ENCODE assay signal across 17 cellular contexts in the genomic region with DNA sequence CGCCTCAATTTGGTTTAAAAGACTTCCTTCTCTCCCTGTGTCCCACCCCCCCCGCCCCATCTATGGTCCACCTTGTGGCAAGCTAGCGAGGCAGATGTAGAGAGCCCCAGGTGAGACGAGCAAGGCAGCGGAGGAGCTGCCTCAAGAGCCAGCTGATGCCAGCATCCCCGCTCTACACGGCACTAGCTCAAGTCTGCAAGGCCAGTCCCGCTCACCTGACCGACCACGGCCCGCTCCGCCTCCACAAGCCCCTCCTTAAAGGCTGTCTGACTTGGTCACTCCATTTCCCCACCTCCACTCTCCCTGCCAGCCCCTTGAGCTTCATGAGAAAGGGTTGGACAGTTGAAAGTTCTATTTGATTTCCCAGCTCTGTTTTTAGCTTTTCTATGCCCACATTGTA. TPM values are rescaled to one million over a fixed set of nuclear protein-coding genes. Genes with fewer than 3 reads are reported as not detected.
DNase-seq lines count a peak whose midpoint lies in the region; ATAC-seq and TF ChIP-seq lines count a peak whose summit lies in the region.
"Had no signal": no experiment of that assay in that cellular context is flagged by ENCODE, and none has a peak within 500 bp of the region (broad histone marks: within the 10 kb centered on the region; RNA-seq: fewer than 3 reads in every experiment).

No MANE protein-coding gene starts in this region.

- H3K4me3 ChIP-seq in GM23338 (no peak overlapping the region), mesendoderm (ENCODE audit: low read length) (no peak overlapping the region)
- H3K4me3 ChIP-seq: BLaER1, HAP-1 had no signal

- H3K56ac ChIP-seq in mesendoderm (ENCODE audit: low read length): no peak overlapping the region

- H2BK120ac ChIP-seq in mesendoderm (ENCODE audit: low read depth, low read length): no peak overlapping the region

- H4K20me1 ChIP-seq in GM23338 (replicated peaks; ENCODE audit: insufficient read depth): no peaks in the 10 kb centered on the region
- H4K20me1 ChIP-seq: BLaER1 had no signal

- peaks cover 4% of the 10 kb centered on the region for H3K27me3 Mint-ChIP-seq in GM23338 (ENCODE audit: insufficient read depth, low read depth, poor library complexity)
- H3K27me3 Mint-ChIP-seq in WTC11 (ENCODE audit: low read depth): no peaks in the 10 kb centered on the region; the same call in 1 of the 2 replicates
- H3K27me3 Mint-ChIP-seq in type B pancreatic cell: peaks cover 39% of the 10 kb centered on the region

- H3K36me3 Mint-ChIP-seq in GM23338 (ENCODE audit: low read depth) (no peaks in the 10 kb centered on the region), WTC11 (no peaks in the 10 kb centered on the region), type B pancreatic cell (no peaks in the 10 kb centered on the region)
- H3K36me3 Mint-ChIP-seq: CD14-positive monocyte; CD8-positive, alpha-beta T cell had no signal

- no peaks in the 10 kb centered on the region for H3F3A ChIP-seq in GM23338 (replicated peaks; ENCODE audit: low read depth)

- no peak overlapping the region for H3K18ac ChIP-seq in mesendoderm (ENCODE audit: low read length)

- peak; percentile 55; the same call in 2 of the 3 replicates for ATAC-seq in GM23338
- ATAC-seq in WTC11: peak; percentile 75
- ATAC-seq: CD8-positive, alpha-beta T cell had no signal

- no peak overlapping the region for H3K27ac Mint-ChIP-seq in GM23338
- no peak overlapping the region for H3K27ac Mint-ChIP-seq in WTC11
- H3K27ac Mint-ChIP-seq in type B pancreatic cell: no peak overlapping the region
- H3K27ac Mint-ChIP-seq: CD14-positive monocyte; CD8-positive, alpha-beta T cell had no signal

- H3K4me1 Mint-ChIP-seq in GM23338 (no peaks in the 10 kb centered on the region), WTC11 (peaks cover 7% of the 10 kb centered on the region), type B pancreatic cell (ENCODE audit: unreplicated experiment) (no peaks in the 10 kb centered on the region)
- H3K4me1 Mint-ChIP-seq: CD14-positive monocyte had no signal

- H2BK5ac ChIP-seq in mesendoderm (ENCODE audit: low read length): no peak overlapping the region

- WGBS in mesendoderm (ENCODE audit: extremely low coverage, insufficient coverage, low lambda C conversion rate): no CpG with 5 or more reads among the region's 12 CpGs

- peak overlapping the region; percentile 66 for H3K23ac ChIP-seq in mesendoderm (ENCODE audit: low read length)

- H4K8ac ChIP-seq in mesendoderm (ENCODE audit: low read depth, low read length): no peak overlapping the region

- no peak overlapping the region for H2AK5ac ChIP-seq in mesendoderm (ENCODE audit: low read length)

- TF ChIP-seq CTCF in GM23338 (conservative IDR thresholded peaks at IDR 0.05; ENCODE audit: low read depth in 2 of 2) (no peak), WTC11 (IDR thresholded peaks at IDR 0.05) (no peak), type B pancreatic cell (conservative IDR thresholded peaks at IDR 0.05) (no peak)

- H3K79me2 ChIP-seq in GM23338 (replicated peaks; ENCODE audit: insufficient read depth): no peaks in the 10 kb centered on the region
- H3K79me2 ChIP-seq in mesendoderm (ENCODE audit: control insufficient read depth, insufficient read depth, low read length): no peaks in the 10 kb centered on the region

- no peaks in the 10 kb centered on the region for H3K27me3 ChIP-seq in GM23338 (ENCODE audit: insufficient read depth)
- no peaks in the 10 kb centered on the region for H3K27me3 ChIP-seq in mesendoderm (ENCODE audit: insufficient read depth, low read length, poor library complexity)
- H3K27me3 ChIP-seq: BLaER1 had no signal

- H2BK15ac ChIP-seq in mesendoderm (replicated peaks; ENCODE audit: low read depth): no peak overlapping the region

- H3K9me2 ChIP-seq in GM23338 (ENCODE audit: insufficient read depth): no peaks in the 10 kb centered on the region

- H3K4me1 ChIP-seq in GM23338 (ENCODE audit: insufficient read depth): 0 out of 2 replicates have a peak, but pooled peaks cover 5% of the 10 kb centered on the region
- H3K4me1 ChIP-seq in mesendoderm (ENCODE audit: control insufficient read depth, low read depth, low read length): no peaks in the 10 kb centered on the region
- H3K4me1 ChIP-seq: HAP-1 had no signal

- H3K9ac ChIP-seq in mesendoderm (ENCODE audit: low read length): no peak overlapping the region
- H3K9ac ChIP-seq: BLaER1 had no signal

- H3K4me2 ChIP-seq in GM23338 (no peak overlapping the region), mesendoderm (ENCODE audit: low read length) (no peak overlapping the region)
- H3K4me2 ChIP-seq: BLaER1 had no signal

- H3K36me3 ChIP-seq in GM23338 (ENCODE audit: insufficient read depth) (no peaks in the 10 kb centered on the region), mesendoderm (ENCODE audit: control insufficient read depth, insufficient read depth, low read length) (no peaks in the 10 kb centered on the region)
- H3K36me3 ChIP-seq: BLaER1, HAP-1 had no signal

- H3K27ac ChIP-seq in GM23338 (ENCODE audit: low read depth): no peak overlapping the region
- no peak overlapping the region for H3K27ac ChIP-seq in mesendoderm (ENCODE audit: low read depth, low read length)
- H3K27ac ChIP-seq: BLaER1, HL-60 had no signal

- no peak overlapping the region for H3K4ac ChIP-seq in mesendoderm (ENCODE audit: low read depth, low read length)

- no peaks in the 10 kb centered on the region for H3K79me1 ChIP-seq in mesendoderm (ENCODE audit: low read length)

- no peak overlapping the region for H4K5ac ChIP-seq in mesendoderm (ENCODE audit: low read length)

- DNase-seq in GM23338 (ENCODE audit: low spot score) (no peak), WTC11 (ENCODE audit: low spot score) (peak; percentile 25), mesendoderm (no peak), type B pancreatic cell (ENCODE audit: extremely low spot score, unreplicated experiment) (peak; percentile 43), NCI-H1048 (lab: John Stamatoyannopoulos, UW) (no peak), NCI-H2081 (lab: John Stamatoyannopoulos, UW) (no peak), cerebellar cortex (ENCODE audit: low spot score) (no peak)
- DNase-seq: 8988T; Calu3; CD8-positive, alpha-beta T cell; DMS79 treated with DMSO at 0.1 percent for 48 hours; GF-D8; GOT3 had no signal

- CTCF ChIA-PET in WTC11 (lab: Charles Lee): interaction anchor here (0.8 to 1.5 kb wide), 4 partner anchors 10 to 73 kb away, joined by 3 to 5 read pairs (median 4); no protein-coding TSS in a partner anchor

- peak overlapping the region; percentile 87 for H2AFZ ChIP-seq in GM23338

- H3K4me3 Mint-ChIP-seq in GM23338 (no peak overlapping the region), WTC11 (no peak overlapping the region), type B pancreatic cell (no peak overlapping the region)
- H3K4me3 Mint-ChIP-seq: CD14-positive monocyte; CD8-positive, alpha-beta T cell had no signal

- no peaks in the 10 kb centered on the region for H3K9me3 Mint-ChIP-seq in GM23338
- no peaks in the 10 kb centered on the region for H3K9me3 Mint-ChIP-seq in WTC11
- no peaks in the 10 kb centered on the region for H3K9me3 Mint-ChIP-seq in type B pancreatic cell
- H3K9me3 Mint-ChIP-seq: CD8-positive, alpha-beta T cell had no signal

- POLR2A ChIA-PET in WTC11 (lab: Charles Lee): no interaction called here

TF ChIP-seq in WTC11, 78 proteins besides CTCF, POLR2A, EP300 and RAD21 (continues in another document):
- TF ChIP-seq, protein P1, sequence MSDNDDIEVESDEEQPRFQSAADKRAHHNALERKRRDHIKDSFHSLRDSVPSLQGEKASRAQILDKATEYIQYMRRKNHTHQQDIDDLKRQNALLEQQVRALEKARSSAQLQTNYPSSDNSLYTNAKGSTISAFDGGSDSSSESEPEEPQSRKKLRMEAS (CRISPR knock-in tag; IDR thresholded peaks at IDR 0.05): no peak
- TF ChIP-seq FOXJ3 (CRISPR knock-in tag; IDR thresholded peaks at IDR 0.05; ENCODE audit: borderline replicate concordance) (no peak), EMX1 (CRISPR knock-in tag; IDR thresholded peaks at IDR 0.05) (no peak), CREM (CRISPR knock-in tag; IDR thresholded peaks at IDR 0.05) (no peak), OVOL2 (CRISPR knock-in tag; IDR thresholded peaks at IDR 0.05; ENCODE audit: borderline replicate concordance) (no peak), HMGA2 (CRISPR knock-in tag; IDR thresholded peaks at IDR 0.05) (no peak), ATF1 (CRISPR knock-in tag; IDR thresholded peaks at IDR 0.05) (no peak), ZNF416 (CRISPR knock-in tag; IDR thresholded peaks at IDR 0.05) (no peak), ZNF232 (CRISPR knock-in tag; IDR thresholded peaks at IDR 0.05) (no peak)
- TF ChIP-seq, protein P2, sequence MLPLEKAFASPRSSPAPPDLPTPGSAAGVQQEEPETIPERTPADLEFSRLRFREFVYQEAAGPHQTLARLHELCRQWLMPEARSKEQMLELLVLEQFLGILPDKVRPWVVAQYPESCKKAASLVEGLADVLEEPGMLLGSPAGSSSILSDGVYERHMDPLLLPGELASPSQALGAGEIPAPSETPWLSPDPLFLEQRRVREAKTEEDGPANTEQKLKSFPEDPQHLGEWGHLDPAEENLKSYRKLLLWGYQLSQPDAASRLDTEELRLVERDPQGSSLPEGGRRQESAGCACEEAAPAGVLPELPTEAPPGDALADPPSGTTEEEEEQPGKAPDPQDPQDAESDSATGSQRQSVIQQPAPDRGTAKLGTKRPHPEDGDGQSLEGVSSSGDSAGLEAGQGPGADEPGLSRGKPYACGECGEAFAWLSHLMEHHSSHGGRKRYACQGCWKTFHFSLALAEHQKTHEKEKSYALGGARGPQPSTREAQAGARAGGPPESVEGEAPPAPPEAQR (CRISPR knock-in tag; IDR thresholded peaks at IDR 0.05): no peak
- TF ChIP-seq, protein P3, sequence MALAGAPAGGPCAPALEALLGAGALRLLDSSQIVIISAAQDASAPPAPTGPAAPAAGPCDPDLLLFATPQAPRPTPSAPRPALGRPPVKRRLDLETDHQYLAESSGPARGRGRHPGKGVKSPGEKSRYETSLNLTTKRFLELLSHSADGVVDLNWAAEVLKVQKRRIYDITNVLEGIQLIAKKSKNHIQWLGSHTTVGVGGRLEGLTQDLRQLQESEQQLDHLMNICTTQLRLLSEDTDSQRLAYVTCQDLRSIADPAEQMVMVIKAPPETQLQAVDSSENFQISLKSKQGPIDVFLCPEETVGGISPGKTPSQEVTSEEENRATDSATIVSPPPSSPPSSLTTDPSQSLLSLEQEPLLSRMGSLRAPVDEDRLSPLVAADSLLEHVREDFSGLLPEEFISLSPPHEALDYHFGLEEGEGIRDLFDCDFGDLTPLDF (CRISPR knock-in tag; IDR thresholded peaks at IDR 0.05): no peak

RNA-seq across cellular contexts. Expression of a gene that starts 56.2 kb away (rescaled TPM):
- total RNA-seq in GM23338 (2014; rRNA removed; shearing (Covaris generic)): 92.2 and 95.6 TPM in 2 replicates
- polyA plus RNA-seq in GM23338 (2016; fragmentation: Nextera tagmentation; extraction: Ambion mirVana): 20.0 and 20.4 TPM in 2 replicates
- total RNA-seq in WTC11 (2021) (116 to 125 TPM (median 120 TPM) in 3 replicates), type B pancreatic cell (ENCODE audit: low replicate concordance) (66.9 and 87.1 TPM in 2 replicates)
- polyA plus RNA-seq in mesendoderm (2013, experiment 1 of 2): 42.5 TPM
- polyA plus RNA-seq in mesendoderm (2013, experiment 2 of 2): 43.6 TPM

Comparison
In these comparisons a context has a peak if more than half of its experiments do, and no peak if none do; other contexts are left out.
1. DNase-seq: peak in WTC11 (single experiment) and type B pancreatic cell (single experiment); none in GM23338 (single experiment), mesendoderm (single experiment), NCI-H1048 (single experiment), NCI-H2081 (0 of 2) and cerebellar cortex (single experiment).